In the genomic region with DNA sequence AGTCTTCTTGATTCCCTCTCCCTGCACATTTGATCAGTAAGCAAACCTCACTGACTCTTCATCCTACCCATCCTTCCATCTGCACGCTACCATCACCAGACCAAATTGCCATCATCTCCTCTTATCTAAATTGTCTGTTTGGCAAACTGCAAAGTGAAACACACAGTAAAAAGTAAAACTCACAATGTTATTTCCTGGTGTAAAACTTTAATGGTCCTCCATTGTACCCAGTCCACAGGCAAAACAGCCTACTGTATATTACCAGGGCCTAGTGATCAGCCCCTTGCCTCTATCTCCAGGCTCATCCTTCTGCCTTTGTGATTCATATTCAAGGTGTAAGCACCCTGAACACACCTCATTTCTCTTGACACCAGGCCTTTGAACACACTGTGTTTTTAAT, we compare ENCODE assay signal across 33 cellular contexts.
DNase-seq lines count a peak whose midpoint lies in the region; ATAC-seq and TF ChIP-seq lines count a peak whose summit lies in the region.
"Had no signal": no experiment of that assay in that cellular context is flagged by ENCODE, and none has a peak within 500 bp of the region (broad histone marks: within the 10 kb centered on the region; RNA-seq: fewer than 3 reads in every experiment).

No MANE protein-coding gene starts in this region.

- no peak for TF ChIP-seq CTCF in cardiac muscle cell (IDR thresholded peaks at IDR 0.05; ENCODE audit: low read depth, low read length)
- TF ChIP-seq CTCF in mucosa of descending colon (IDR thresholded peaks at IDR 0.05) = no peak

- peak overlapping the region; percentile 73 for H3K27ac ChIP-seq in cardiac muscle cell
- H3K27ac ChIP-seq: 22Rv1; A549; BLaER1; BLaER1 treated with 17β-estradiol and CSF1 and Interleukin-3, amounts not matched to agents 10 nM and 100 nM; C4-2B had no signal

- H3K27me3 Mint-ChIP-seq in activated T-helper 17 cell treated with anti-CD3 and anti-CD28 coated beads, Interleukin-2, amount 50 U/mL, for 72 hours = no peaks in the 10 kb centered on the region
- H3K27me3 Mint-ChIP-seq: CD4-positive, alpha-beta T cell; CD4-positive, CD25-positive, alpha-beta regulatory T cell; CD8-positive, alpha-beta memory T cell had no signal

- no peak overlapping the region for H3K27ac Mint-ChIP-seq in activated T-helper 17 cell treated with anti-CD3 and anti-CD28 coated beads, Interleukin-2, amount 50 U/mL, for 72 hours
- H3K27ac Mint-ChIP-seq: B cell; CD14-positive monocyte; CD4-positive, alpha-beta memory T cell; CD4-positive, alpha-beta T cell; CD4-positive, CD25-positive, alpha-beta regulatory T cell; CD8-positive, alpha-beta memory T cell; CD8-positive, alpha-beta T cell had no signal

- H3K4me1 Mint-ChIP-seq in activated T-helper 17 cell treated with anti-CD3 and anti-CD28 coated beads, Interleukin-2, amount 50 U/mL, for 72 hours = no peaks in the 10 kb centered on the region
- H3K4me1 Mint-ChIP-seq: B cell; CD14-positive monocyte; CD4-positive, alpha-beta memory T cell; CD4-positive, CD25-positive, alpha-beta regulatory T cell; CD8-positive, alpha-beta memory T cell had no signal

- no peaks in the 10 kb centered on the region for H3K27me3 ChIP-seq in cardiac muscle cell
- H3K27me3 ChIP-seq: BE2C; BLaER1; BLaER1 treated with 17β-estradiol and CSF1 and Interleukin-3, amounts not matched to agents 10 nM and 100 nM had no signal

- H3K4me3 ChIP-seq in cardiac muscle cell = no peak overlapping the region
- no peak overlapping the region for H3K4me3 ChIP-seq in mucosa of descending colon
- H3K4me3 ChIP-seq: A549; BLaER1; BLaER1 treated with 17β-estradiol and CSF1 and Interleukin-3, amounts not matched to agents 10 nM and 100 nM had no signal

- H3K4me3 Mint-ChIP-seq in activated T-helper 17 cell treated with anti-CD3 and anti-CD28 coated beads, Interleukin-2, amount 50 U/mL, for 72 hours = no peak overlapping the region
- H3K4me3 Mint-ChIP-seq: B cell; CD14-positive monocyte; CD4-positive, alpha-beta memory T cell; CD4-positive, alpha-beta T cell; CD4-positive, CD25-positive, alpha-beta regulatory T cell; CD8-positive, alpha-beta memory T cell; CD8-positive, alpha-beta T cell had no signal

- H3K36me3 Mint-ChIP-seq in activated T-helper 17 cell treated with anti-CD3 and anti-CD28 coated beads, Interleukin-2, amount 50 U/mL, for 72 hours (ENCODE audit: low read depth) = no peaks in the 10 kb centered on the region
- H3K36me3 Mint-ChIP-seq: CD14-positive monocyte; CD4-positive, CD25-positive, alpha-beta regulatory T cell had no signal

- intact Hi-C loops in Right ventricle myocardium superior (cut with DNase I) = no loop called here
- intact Hi-C loops in left colon (cut with DNase I, micrococcal nuclease) = no loop called here
- intact Hi-C loops in mucosa of descending colon (cut with DNase I, micrococcal nuclease) = no loop called here

- DNase-seq in cardiac muscle cell (ENCODE audit: low read depth in 1 of 2, low spot score in 1 of 2) (no peak), Right ventricle myocardium superior (no peak), left colon (no peak), mucosa of descending colon (no peak), COLO668 (lab: John Stamatoyannopoulos, UW; ENCODE audit: unreplicated experiment) (no peak)
- DNase-seq: 8988T; ACHN; AML-193; BE2C; C1 segment of cervical spinal cord; Caco-2; Calu3; CD4-positive, alpha-beta memory T cell; CD4-positive, alpha-beta T cell; CD4-positive, CD25-positive, alpha-beta regulatory T cell; CD8-positive, alpha-beta memory T cell; CD8-positive, alpha-beta T cell; COR-L47; DMS 273 treated with DMSO at 0.1 percent for 48 hours; DMS153; DMS53; DMS79; DMS79 treated with DMSO at 0.1 percent for 48 hours; DND-41; EL had no signal

- H3K4me1 ChIP-seq in cardiac muscle cell (ENCODE audit: low read depth) (peaks cover 55% of the 10 kb centered on the region), mucosa of descending colon (ENCODE audit: low read depth) (no peaks in the 10 kb centered on the region)
- H3K4me1 ChIP-seq: A549; BE2C; BLaER1; BLaER1 treated with 17β-estradiol and CSF1 and Interleukin-3, amounts not matched to agents 10 nM and 100 nM had no signal

- H3K9me3 ChIP-seq in cardiac muscle cell (ENCODE audit: low read depth) (no peaks in the 10 kb centered on the region), mucosa of descending colon (no peaks in the 10 kb centered on the region)
- H3K9me3 ChIP-seq: A549; BE2C; BLaER1; BLaER1 treated with 17β-estradiol and CSF1 and Interleukin-3, amounts not matched to agents 10 nM and 100 nM had no signal

- H3K9me3 Mint-ChIP-seq in activated T-helper 17 cell treated with anti-CD3 and anti-CD28 coated beads, Interleukin-2, amount 50 U/mL, for 72 hours = no peaks in the 10 kb centered on the region
- H3K9me3 Mint-ChIP-seq: CD4-positive, alpha-beta memory T cell; CD4-positive, alpha-beta T cell; CD4-positive, CD25-positive, alpha-beta regulatory T cell; CD8-positive, alpha-beta memory T cell; CD8-positive, alpha-beta T cell had no signal

- no peaks in the 10 kb centered on the region for H3K36me3 ChIP-seq in cardiac muscle cell
- H3K36me3 ChIP-seq in mucosa of descending colon (ENCODE audit: low read depth) = no peaks in the 10 kb centered on the region
- H3K36me3 ChIP-seq: BLaER1; BLaER1 treated with 17β-estradiol and CSF1 and Interleukin-3, amounts not matched to agents 10 nM and 100 nM had no signal

- no peak for ATAC-seq in Right ventricle myocardium superior (ENCODE audit: poor library complexity)
- ATAC-seq in left colon = peak; percentile 85
- ATAC-seq in mucosa of descending colon = peak; percentile 63
- no peak for ATAC-seq in activated T-helper 17 cell treated with anti-CD3 and anti-CD28 coated beads, Interleukin-2, amount 50 U/mL, for 72 hours (replicated peaks)
- ATAC-seq: A549; CD8-positive, alpha-beta T cell had no signal

Comparison
In these comparisons a context has a peak if more than half of its experiments do, and no peak if none do; other contexts are left out.
1. ATAC-seq: peak in left colon (single experiment) and mucosa of descending colon (single experiment); none in Right ventricle myocardium superior (single experiment) and activated T-helper 17 cell treated with anti-CD3 and anti-CD28 coated beads, Interleukin-2, amount 50 U/mL, for 72 hours (single experiment).